13 cellular contexts compared by ENCODE assay signal in genomic region chr2:37827911-37828411, GRCh38.
DNase-seq lines count a peak whose midpoint lies in the region; ATAC-seq, FAIRE-seq and TF ChIP-seq lines count a peak whose summit lies in the region.
"Had no signal": no experiment of that assay in that cellular context is flagged by ENCODE, and none has a peak within 500 bp of the region (broad histone marks: within the 10 kb centered on the region; RNA-seq: fewer than 3 reads in every experiment).

No MANE protein-coding gene starts in this region.

- no peak overlapping the region for H3K4me3 Mint-ChIP-seq in activated naive CD8-positive, alpha-beta T cell treated with anti-CD3 and anti-CD28 coated beads, Interleukin-2, amount 50 U/mL, for 24 hours

- no peak for ATAC-seq in activated naive CD8-positive, alpha-beta T cell treated with anti-CD3 and anti-CD28 coated beads, Interleukin-2, amount 50 U/mL, for 24 hours
- ATAC-seq: left colon had no signal

- TF ChIP-seq CTCF in fibroblast of pulmonary artery (IDR thresholded peaks at IDR 0.05; ENCODE audit: low read length, missing control alignments) (no peak), retinal pigment epithelial cell (conservative IDR thresholded peaks at IDR 0.05; ENCODE audit: low read depth, low read length) (no peak)

- TF ChIP-seq POLR2A in H54 (IDR thresholded peaks at IDR 0.05; ENCODE audit: low read depth, low read length): no peak

- H3K4me1 Mint-ChIP-seq in activated naive CD8-positive, alpha-beta T cell treated with anti-CD3 and anti-CD28 coated beads, Interleukin-2, amount 50 U/mL, for 24 hours: peaks cover 22% of the 10 kb centered on the region

- DNase-seq in H54 (ENCODE audit: insufficient read length, low spot score): peak; percentile 19
- peak; percentile 92 to 98 for DNase-seq in NCI-H524 (lab: John Stamatoyannopoulos, UW)
- peak; percentile 79 for DNase-seq in fibroblast of pulmonary artery (ENCODE audit: low read depth)
- DNase-seq in retinal pigment epithelial cell (ENCODE audit: low read depth): peak; percentile 33
- no peak for DNase-seq in HuH-7 (ENCODE audit: low spot score)
- no peak for DNase-seq in NOMO-1 (lab: John Stamatoyannopoulos, UW; ENCODE audit: unreplicated experiment in 2 of 2)
- DNase-seq in activated CD4-positive, alpha-beta T cell treated with anti-CD3 and anti-CD28 coated beads for 4 hours: no peak
- DNase-seq in activated naive CD8-positive, alpha-beta T cell treated with anti-CD3 and anti-CD28 coated beads, Interleukin-2, amount 50 U/mL, for 24 hours: no peak
- DNase-seq: activated CD4-positive, alpha-beta T cell treated with anti-CD3 and anti-CD28 coated beads, Interleukin-2, amount 50 U/mL, for 1 hour; left colon; NCI-H1930; upper lobe of left lung had no signal

- FAIRE-seq in H54 (lab: Jason Lieb, UNC): no peak
- FAIRE-seq: GM18507 had no signal

- H3K36me3 Mint-ChIP-seq in activated naive CD8-positive, alpha-beta T cell treated with anti-CD3 and anti-CD28 coated beads, Interleukin-2, amount 50 U/mL, for 24 hours (ENCODE audit: low read depth): no peaks in the 10 kb centered on the region

- H3K4me3 ChIP-seq in fibroblast of pulmonary artery (replicated peaks; ENCODE audit: low read depth, low read length) (no peak overlapping the region), retinal pigment epithelial cell (ENCODE audit: low read length) (no peak overlapping the region)
- H3K4me3 ChIP-seq: upper lobe of left lung had no signal

- H3K27ac Mint-ChIP-seq in activated naive CD8-positive, alpha-beta T cell treated with anti-CD3 and anti-CD28 coated beads, Interleukin-2, amount 50 U/mL, for 24 hours: no peak overlapping the region

- no peaks in the 10 kb centered on the region for H3K27me3 Mint-ChIP-seq in activated naive CD8-positive, alpha-beta T cell treated with anti-CD3 and anti-CD28 coated beads, Interleukin-2, amount 50 U/mL, for 24 hours

- no peaks in the 10 kb centered on the region for H3K9me3 Mint-ChIP-seq in activated naive CD8-positive, alpha-beta T cell treated with anti-CD3 and anti-CD28 coated beads, Interleukin-2, amount 50 U/mL, for 24 hours

Comparison
In these comparisons a context has a peak if more than half of its experiments do, and no peak if none do; other contexts are left out.
1. DNase-seq: peak in H54 (single experiment), NCI-H524 (2 of 2), fibroblast of pulmonary artery (single experiment) and retinal pigment epithelial cell (single experiment); none in HuH-7 (single experiment), NOMO-1 (0 of 2), activated CD4-positive, alpha-beta T cell treated with anti-CD3 and anti-CD28 coated beads for 4 hours (0 of 2) and activated naive CD8-positive, alpha-beta T cell treated with anti-CD3 and anti-CD28 coated beads, Interleukin-2, amount 50 U/mL, for 24 hours (single experiment).